In the genomic region with DNA sequence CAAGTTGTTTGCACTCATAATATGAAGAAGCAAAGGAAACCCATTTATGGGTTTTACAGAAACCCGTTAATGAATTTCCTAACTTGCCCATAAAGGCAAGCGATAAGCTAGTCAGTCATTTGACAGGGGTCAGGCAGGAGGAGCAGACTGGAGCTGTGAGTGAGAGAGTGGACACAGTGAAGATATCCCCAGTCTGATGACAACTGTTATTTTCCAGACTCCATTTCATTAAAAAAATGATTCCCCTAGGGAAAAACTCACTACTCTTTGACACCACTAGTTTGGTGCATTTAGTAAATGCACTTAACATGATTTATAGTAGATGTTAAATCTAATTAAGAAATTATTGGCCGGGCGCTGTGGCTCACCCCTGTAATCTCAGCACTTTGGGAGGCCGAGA, we compare ENCODE assay signal across 1 cellular context.
TF ChIP-seq lines count a peak whose summit lies in the region.

No MANE protein-coding gene starts in this region.

TF ChIP-seq in SK-N-SH, 30 proteins besides CTCF, POLR2A, EP300 and RAD21 (continued from another document):
- TF ChIP-seq, protein P1, sequence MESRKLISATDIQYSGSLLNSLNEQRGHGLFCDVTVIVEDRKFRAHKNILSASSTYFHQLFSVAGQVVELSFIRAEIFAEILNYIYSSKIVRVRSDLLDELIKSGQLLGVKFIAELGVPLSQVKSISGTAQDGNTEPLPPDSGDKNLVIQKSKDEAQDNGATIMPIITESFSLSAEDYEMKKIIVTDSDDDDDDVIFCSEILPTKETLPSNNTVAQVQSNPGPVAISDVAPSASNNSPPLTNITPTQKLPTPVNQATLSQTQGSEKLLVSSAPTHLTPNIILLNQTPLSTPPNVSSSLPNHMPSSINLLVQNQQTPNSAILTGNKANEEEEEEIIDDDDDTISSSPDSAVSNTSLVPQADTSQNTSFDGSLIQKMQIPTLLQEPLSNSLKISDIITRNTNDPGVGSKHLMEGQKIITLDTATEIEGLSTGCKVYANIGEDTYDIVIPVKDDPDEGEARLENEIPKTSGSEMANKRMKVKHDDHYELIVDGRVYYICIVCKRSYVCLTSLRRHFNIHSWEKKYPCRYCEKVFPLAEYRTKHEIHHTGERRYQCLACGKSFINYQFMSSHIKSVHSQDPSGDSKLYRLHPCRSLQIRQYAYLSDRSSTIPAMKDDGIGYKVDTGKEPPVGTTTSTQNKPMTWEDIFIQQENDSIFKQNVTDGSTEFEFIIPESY (IDR thresholded peaks at IDR 0.05; ENCODE audit: borderline replicate concordance, low read depth): no peak
